Comparison of ENCODE assay signal across 1 cellular context in genomic region chr1:19232526-19232851, GRCh38.
A peak's percentile ranks its signal among the peaks of the same experiment; 100 is the strongest.
TF ChIP-seq lines count a peak whose summit lies in the region.

No MANE protein-coding gene starts in this region.

TF ChIP-seq in liver, 16 proteins besides CTCF, POLR2A, EP300 and RAD21 (continued from another document):
- no peak for TF ChIP-seq REST (IDR thresholded peaks at IDR 0.05)
- TF ChIP-seq ATF3 (IDR thresholded peaks at IDR 0.05) = no peak
- TF ChIP-seq JUND (IDR thresholded peaks at IDR 0.05) = peak in 1 of 2 donors; percentile 40
- peak; percentile 49 to 65 for TF ChIP-seq RXRA (IDR thresholded peaks at IDR 0.05)
- TF ChIP-seq SP1 (IDR thresholded peaks at IDR 0.05) = peak; percentile 25
- peak; percentile 58 to 68 for TF ChIP-seq HNF4A (conservative IDR thresholded peaks at IDR 0.05)
